Comparison of ENCODE assay signal across 1 cellular context in the genomic region with DNA sequence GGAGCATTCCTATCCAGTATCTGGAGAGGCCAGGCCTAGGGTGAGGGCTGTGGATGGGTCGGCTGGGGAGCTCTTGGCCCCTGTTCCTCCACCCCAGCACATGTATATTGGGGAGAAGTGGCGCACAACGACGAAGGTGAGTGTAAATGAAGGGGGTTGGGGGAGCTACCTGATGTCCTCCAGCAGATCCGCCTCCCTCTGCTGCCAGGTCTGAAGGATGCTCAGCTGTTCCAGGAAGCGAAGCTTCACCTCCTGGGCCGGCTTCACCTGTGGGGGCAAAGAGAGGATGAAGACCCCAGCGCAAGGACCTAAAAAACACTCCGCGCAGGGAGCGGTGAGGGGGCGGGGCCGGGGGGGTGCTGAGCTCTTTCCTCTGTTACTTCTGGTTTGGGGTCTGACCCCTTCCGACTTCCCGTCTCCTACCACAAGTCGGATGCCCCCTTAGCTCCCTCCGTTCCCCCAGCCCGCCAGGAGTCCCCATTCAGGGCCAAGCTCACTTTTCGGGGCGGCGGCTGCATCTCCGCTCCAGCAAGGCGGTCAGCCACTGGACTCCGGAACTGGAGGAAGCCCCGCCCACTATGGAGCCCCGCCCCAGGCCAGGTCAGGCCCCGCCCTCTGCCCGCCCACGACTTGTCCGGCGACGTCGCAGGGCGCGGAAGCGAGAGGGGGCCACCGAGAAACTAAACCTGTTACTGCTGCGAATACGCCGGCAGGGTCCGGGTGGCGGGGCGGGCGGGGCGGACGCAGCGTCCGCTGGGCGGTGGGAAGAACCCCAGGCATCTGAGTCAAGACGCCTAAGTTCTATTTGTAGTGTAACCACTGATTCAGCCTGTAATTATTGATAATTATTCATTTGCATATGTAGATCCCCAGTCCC.
A peak's percentile ranks its signal among the peaks of the same experiment; 100 is the strongest.
TF ChIP-seq lines count a peak whose summit lies in the region.

A gene (minus strand): TSS at position 568 of the 877 bp plus-strand sequence. CDS start 50 bp downstream, at position 518.

TF ChIP-seq in HepG2, 621 proteins besides CTCF, POLR2A, EP300 and RAD21 (continued from another document and continues in another):
- TF ChIP-seq, protein P1, sequence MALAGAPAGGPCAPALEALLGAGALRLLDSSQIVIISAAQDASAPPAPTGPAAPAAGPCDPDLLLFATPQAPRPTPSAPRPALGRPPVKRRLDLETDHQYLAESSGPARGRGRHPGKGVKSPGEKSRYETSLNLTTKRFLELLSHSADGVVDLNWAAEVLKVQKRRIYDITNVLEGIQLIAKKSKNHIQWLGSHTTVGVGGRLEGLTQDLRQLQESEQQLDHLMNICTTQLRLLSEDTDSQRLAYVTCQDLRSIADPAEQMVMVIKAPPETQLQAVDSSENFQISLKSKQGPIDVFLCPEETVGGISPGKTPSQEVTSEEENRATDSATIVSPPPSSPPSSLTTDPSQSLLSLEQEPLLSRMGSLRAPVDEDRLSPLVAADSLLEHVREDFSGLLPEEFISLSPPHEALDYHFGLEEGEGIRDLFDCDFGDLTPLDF (CRISPR knock-in tag; IDR thresholded peaks at IDR 0.05) = no peak
- no peak for TF ChIP-seq TMF1 (CRISPR knock-in tag; IDR thresholded peaks at IDR 0.05; ENCODE audit: low read depth)
- TF ChIP-seq, protein P2, sequence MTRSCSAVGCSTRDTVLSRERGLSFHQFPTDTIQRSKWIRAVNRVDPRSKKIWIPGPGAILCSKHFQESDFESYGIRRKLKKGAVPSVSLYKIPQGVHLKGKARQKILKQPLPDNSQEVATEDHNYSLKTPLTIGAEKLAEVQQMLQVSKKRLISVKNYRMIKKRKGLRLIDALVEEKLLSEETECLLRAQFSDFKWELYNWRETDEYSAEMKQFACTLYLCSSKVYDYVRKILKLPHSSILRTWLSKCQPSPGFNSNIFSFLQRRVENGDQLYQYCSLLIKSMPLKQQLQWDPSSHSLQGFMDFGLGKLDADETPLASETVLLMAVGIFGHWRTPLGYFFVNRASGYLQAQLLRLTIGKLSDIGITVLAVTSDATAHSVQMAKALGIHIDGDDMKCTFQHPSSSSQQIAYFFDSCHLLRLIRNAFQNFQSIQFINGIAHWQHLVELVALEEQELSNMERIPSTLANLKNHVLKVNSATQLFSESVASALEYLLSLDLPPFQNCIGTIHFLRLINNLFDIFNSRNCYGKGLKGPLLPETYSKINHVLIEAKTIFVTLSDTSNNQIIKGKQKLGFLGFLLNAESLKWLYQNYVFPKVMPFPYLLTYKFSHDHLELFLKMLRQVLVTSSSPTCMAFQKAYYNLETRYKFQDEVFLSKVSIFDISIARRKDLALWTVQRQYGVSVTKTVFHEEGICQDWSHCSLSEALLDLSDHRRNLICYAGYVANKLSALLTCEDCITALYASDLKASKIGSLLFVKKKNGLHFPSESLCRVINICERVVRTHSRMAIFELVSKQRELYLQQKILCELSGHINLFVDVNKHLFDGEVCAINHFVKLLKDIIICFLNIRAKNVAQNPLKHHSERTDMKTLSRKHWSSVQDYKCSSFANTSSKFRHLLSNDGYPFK (CRISPR knock-in tag; IDR thresholded peaks at IDR 0.05; ENCODE audit: borderline replicate concordance) = no peak
- no peak for TF ChIP-seq KAT7 (CRISPR knock-in tag; IDR thresholded peaks at IDR 0.05; ENCODE audit: borderline replicate concordance)
- TF ChIP-seq ZNF839 (CRISPR knock-in tag; IDR thresholded peaks at IDR 0.05; ENCODE audit: borderline replicate concordance) = 0 out of 2 replicates have a peak, but pooled peaks have one; percentile 21
- TF ChIP-seq ZNF136 (CRISPR knock-in tag; IDR thresholded peaks at IDR 0.05; ENCODE audit: low read depth) = 0 out of 2 replicates have a peak, but pooled peaks have one; percentile 37
- peak; percentile 70; the same call in 1 of the 2 replicates for TF ChIP-seq HIVEP1 (CRISPR knock-in tag; IDR thresholded peaks at IDR 0.05)
- no peak for TF ChIP-seq MBD4 (IDR thresholded peaks at IDR 0.05; ENCODE audit: borderline replicate concordance, low read length)
- TF ChIP-seq ZNF776 (CRISPR knock-in tag; IDR thresholded peaks at IDR 0.05) = no peak
- no peak for TF ChIP-seq U2AF2 (IDR thresholded peaks at IDR 0.05; ENCODE audit: low read depth, low read length)
- TF ChIP-seq HDAC1 (CRISPR knock-in tag; IDR thresholded peaks at IDR 0.05) = no peak; the same call in 1 of the 2 replicates
- TF ChIP-seq TSC22D2 (CRISPR knock-in tag; IDR thresholded peaks at IDR 0.05; ENCODE audit: borderline replicate concordance) = no peak
- TF ChIP-seq ETV5 (CRISPR knock-in tag; IDR thresholded peaks at IDR 0.05; ENCODE audit: borderline replicate concordance) = peak; percentile 64; the same call in 1 of the 2 replicates
- TF ChIP-seq CBX5 (CRISPR knock-in tag; IDR thresholded peaks at IDR 0.05; ENCODE audit: borderline replicate concordance) = no peak
- no peak for TF ChIP-seq ZNF17 (CRISPR knock-in tag; IDR thresholded peaks at IDR 0.05)
- TF ChIP-seq POLR2AphosphoS5 (IDR thresholded peaks at IDR 0.05; ENCODE audit: low read depth, low read length) = peak; percentile 66
- TF ChIP-seq BHLHE40 (IDR thresholded peaks at IDR 0.05; ENCODE audit: low read length) = no peak
- no peak for TF ChIP-seq MED1 (CRISPR knock-in tag; IDR thresholded peaks at IDR 0.05)
- TF ChIP-seq CC2D1A (CRISPR knock-in tag; IDR thresholded peaks at IDR 0.05) = no peak
- TF ChIP-seq SIX1 (CRISPR knock-in tag; IDR thresholded peaks at IDR 0.05; ENCODE audit: borderline replicate concordance) = no peak
- TF ChIP-seq RFX1 (IDR thresholded peaks at IDR 0.05) = no peak
- TF ChIP-seq ZSCAN29 (CRISPR knock-in tag; conservative IDR thresholded peaks at IDR 0.05) = no peak
- no peak for TF ChIP-seq BORCS8-MEF2B (CRISPR knock-in tag; IDR thresholded peaks at IDR 0.05)
- TF ChIP-seq, protein P3, sequence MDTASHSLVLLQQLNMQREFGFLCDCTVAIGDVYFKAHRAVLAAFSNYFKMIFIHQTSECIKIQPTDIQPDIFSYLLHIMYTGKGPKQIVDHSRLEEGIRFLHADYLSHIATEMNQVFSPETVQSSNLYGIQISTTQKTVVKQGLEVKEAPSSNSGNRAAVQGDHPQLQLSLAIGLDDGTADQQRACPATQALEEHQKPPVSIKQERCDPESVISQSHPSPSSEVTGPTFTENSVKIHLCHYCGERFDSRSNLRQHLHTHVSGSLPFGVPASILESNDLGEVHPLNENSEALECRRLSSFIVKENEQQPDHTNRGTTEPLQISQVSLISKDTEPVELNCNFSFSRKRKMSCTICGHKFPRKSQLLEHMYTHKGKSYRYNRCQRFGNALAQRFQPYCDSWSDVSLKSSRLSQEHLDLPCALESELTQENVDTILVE (CRISPR knock-in tag; IDR thresholded peaks at IDR 0.05) = no peak
- TF ChIP-seq POLR2AphosphoS2 (IDR thresholded peaks at IDR 0.05; ENCODE audit: low read depth, low read length) = no peak
- TF ChIP-seq DNMT1 (CRISPR knock-in tag; IDR thresholded peaks at IDR 0.05) = no peak
- TF ChIP-seq, protein P4, sequence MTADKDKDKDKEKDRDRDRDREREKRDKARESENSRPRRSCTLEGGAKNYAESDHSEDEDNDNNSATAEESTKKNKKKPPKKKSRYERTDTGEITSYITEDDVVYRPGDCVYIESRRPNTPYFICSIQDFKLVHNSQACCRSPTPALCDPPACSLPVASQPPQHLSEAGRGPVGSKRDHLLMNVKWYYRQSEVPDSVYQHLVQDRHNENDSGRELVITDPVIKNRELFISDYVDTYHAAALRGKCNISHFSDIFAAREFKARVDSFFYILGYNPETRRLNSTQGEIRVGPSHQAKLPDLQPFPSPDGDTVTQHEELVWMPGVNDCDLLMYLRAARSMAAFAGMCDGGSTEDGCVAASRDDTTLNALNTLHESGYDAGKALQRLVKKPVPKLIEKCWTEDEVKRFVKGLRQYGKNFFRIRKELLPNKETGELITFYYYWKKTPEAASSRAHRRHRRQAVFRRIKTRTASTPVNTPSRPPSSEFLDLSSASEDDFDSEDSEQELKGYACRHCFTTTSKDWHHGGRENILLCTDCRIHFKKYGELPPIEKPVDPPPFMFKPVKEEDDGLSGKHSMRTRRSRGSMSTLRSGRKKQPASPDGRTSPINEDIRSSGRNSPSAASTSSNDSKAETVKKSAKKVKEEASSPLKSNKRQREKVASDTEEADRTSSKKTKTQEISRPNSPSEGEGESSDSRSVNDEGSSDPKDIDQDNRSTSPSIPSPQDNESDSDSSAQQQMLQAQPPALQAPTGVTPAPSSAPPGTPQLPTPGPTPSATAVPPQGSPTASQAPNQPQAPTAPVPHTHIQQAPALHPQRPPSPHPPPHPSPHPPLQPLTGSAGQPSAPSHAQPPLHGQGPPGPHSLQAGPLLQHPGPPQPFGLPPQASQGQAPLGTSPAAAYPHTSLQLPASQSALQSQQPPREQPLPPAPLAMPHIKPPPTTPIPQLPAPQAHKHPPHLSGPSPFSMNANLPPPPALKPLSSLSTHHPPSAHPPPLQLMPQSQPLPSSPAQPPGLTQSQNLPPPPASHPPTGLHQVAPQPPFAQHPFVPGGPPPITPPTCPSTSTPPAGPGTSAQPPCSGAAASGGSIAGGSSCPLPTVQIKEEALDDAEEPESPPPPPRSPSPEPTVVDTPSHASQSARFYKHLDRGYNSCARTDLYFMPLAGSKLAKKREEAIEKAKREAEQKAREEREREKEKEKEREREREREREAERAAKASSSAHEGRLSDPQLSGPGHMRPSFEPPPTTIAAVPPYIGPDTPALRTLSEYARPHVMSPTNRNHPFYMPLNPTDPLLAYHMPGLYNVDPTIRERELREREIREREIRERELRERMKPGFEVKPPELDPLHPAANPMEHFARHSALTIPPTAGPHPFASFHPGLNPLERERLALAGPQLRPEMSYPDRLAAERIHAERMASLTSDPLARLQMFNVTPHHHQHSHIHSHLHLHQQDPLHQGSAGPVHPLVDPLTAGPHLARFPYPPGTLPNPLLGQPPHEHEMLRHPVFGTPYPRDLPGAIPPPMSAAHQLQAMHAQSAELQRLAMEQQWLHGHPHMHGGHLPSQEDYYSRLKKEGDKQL (CRISPR knock-in tag; IDR thresholded peaks at IDR 0.05; ENCODE audit: low read depth) = no peak
- TF ChIP-seq MTA1 (CRISPR knock-in tag; IDR thresholded peaks at IDR 0.05; ENCODE audit: borderline replicate concordance) = no peak
- TF ChIP-seq, protein P5, sequence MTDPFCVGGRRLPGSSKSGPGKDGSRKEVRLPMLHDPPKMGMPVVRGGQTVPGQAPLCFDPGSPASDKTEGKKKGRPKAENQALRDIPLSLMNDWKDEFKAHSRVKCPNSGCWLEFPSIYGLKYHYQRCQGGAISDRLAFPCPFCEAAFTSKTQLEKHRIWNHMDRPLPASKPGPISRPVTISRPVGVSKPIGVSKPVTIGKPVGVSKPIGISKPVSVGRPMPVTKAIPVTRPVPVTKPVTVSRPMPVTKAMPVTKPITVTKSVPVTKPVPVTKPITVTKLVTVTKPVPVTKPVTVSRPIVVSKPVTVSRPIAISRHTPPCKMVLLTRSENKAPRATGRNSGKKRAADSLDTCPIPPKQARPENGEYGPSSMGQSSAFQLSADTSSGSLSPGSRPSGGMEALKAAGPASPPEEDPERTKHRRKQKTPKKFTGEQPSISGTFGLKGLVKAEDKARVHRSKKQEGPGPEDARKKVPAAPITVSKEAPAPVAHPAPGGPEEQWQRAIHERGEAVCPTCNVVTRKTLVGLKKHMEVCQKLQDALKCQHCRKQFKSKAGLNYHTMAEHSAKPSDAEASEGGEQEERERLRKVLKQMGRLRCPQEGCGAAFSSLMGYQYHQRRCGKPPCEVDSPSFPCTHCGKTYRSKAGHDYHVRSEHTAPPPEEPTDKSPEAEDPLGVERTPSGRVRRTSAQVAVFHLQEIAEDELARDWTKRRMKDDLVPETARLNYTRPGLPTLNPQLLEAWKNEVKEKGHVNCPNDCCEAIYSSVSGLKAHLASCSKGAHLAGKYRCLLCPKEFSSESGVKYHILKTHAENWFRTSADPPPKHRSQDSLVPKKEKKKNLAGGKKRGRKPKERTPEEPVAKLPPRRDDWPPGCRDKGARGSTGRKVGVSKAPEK (CRISPR knock-in tag; IDR thresholded peaks at IDR 0.05; ENCODE audit: borderline replicate concordance) = no peak
- no peak for TF ChIP-seq ZFP36L2 (CRISPR knock-in tag; IDR thresholded peaks at IDR 0.05)
- TF ChIP-seq ZBTB38 (CRISPR knock-in tag; IDR thresholded peaks at IDR 0.05) = peak; percentile 24; the same call in 1 of the 2 replicates
- TF ChIP-seq KDM6A (CRISPR knock-in tag; IDR thresholded peaks at IDR 0.05; ENCODE audit: low read depth) = no peak
- TF ChIP-seq ZNF224 (CRISPR knock-in tag; IDR thresholded peaks at IDR 0.05) = no peak
- TF ChIP-seq, protein P6, sequence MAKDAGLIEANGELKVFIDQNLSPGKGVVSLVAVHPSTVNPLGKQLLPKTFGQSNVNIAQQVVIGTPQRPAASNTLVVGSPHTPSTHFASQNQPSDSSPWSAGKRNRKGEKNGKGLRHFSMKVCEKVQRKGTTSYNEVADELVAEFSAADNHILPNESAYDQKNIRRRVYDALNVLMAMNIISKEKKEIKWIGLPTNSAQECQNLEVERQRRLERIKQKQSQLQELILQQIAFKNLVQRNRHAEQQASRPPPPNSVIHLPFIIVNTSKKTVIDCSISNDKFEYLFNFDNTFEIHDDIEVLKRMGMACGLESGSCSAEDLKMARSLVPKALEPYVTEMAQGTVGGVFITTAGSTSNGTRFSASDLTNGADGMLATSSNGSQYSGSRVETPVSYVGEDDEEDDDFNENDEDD (CRISPR knock-in tag; IDR thresholded peaks at IDR 0.05; ENCODE audit: borderline replicate concordance) = no peak
- TF ChIP-seq ESRRA (CRISPR knock-in tag; IDR thresholded peaks at IDR 0.05; ENCODE audit: low read depth) = no peak
- no peak for TF ChIP-seq ZNF678 (CRISPR knock-in tag; IDR thresholded peaks at IDR 0.05)
- no peak for TF ChIP-seq ZFY (CRISPR knock-in tag; IDR thresholded peaks at IDR 0.05)
- no peak for TF ChIP-seq ZNF234 (CRISPR knock-in tag; conservative IDR thresholded peaks at IDR 0.05)
- TF ChIP-seq, protein P7, sequence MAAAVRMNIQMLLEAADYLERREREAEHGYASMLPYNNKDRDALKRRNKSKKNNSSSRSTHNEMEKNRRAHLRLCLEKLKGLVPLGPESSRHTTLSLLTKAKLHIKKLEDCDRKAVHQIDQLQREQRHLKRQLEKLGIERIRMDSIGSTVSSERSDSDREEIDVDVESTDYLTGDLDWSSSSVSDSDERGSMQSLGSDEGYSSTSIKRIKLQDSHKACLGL (CRISPR knock-in tag; IDR thresholded peaks at IDR 0.05) = no peak
- TF ChIP-seq, protein P8, sequence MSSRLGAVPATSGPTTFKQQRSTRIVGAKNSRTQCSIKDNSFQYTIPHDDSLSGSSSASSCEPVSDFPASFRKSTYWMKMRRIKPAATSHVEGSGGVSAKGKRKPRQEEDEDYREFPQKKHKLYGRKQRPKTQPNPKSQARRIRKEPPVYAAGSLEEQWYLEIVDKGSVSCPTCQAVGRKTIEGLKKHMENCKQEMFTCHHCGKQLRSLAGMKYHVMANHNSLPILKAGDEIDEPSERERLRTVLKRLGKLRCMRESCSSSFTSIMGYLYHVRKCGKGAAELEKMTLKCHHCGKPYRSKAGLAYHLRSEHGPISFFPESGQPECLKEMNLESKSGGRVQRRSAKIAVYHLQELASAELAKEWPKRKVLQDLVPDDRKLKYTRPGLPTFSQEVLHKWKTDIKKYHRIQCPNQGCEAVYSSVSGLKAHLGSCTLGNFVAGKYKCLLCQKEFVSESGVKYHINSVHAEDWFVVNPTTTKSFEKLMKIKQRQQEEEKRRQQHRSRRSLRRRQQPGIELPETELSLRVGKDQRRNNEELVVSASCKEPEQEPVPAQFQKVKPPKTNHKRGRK (CRISPR knock-in tag; IDR thresholded peaks at IDR 0.05) = no peak
- peak; percentile 36 for TF ChIP-seq PHF5A (CRISPR knock-in tag; IDR thresholded peaks at IDR 0.05; ENCODE audit: low read depth, unreplicated experiment)
